ENCODE assay signal across 8 cellular contexts in the genomic region with DNA sequence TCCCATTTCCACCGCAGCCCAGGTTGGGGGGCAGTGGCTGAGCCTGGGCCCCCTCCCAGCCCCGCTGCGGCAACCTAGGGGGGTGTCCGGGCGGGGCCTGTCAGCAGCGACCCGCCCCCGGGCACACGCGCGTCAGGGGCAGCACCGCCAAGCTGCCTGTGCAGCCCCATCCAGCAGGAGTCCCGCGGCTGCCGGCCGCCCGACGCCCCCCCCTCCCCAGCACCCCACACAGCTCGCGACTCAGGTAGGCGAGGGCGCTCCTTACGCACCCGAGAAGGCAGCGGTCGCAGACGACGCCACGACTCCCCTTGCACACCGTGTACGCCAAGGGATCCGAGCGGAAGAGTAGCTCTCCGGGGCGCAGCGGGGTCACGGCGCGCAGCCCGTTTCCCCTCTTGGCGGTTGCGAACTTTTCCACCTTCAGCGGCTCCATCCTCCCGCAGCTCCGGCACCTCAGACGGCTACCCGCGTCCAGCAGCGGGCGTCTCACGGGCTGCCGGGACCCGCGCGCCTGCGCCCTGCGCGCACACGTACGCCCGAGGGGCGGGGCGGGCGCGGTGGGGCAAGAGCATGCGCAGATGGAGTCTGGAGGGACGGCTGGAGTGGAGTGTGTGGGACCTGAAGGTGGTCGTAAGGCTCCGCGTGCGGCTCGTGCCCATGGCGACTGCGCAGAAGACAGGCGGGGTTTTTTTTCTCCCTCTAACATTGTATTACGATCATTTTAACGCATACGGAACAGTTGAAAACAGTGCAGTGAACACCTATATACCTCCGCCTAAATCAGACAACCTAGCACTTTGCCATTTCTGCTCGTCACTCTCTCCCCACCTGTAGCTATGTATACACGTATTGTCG. TPM values are rescaled to one million over a fixed set of nuclear protein-coding genes. Genes with fewer than 3 reads are reported as not detected.
DNase-seq lines count a peak whose midpoint lies in the region; ATAC-seq and TF ChIP-seq lines count a peak whose summit lies in the region.

A gene (minus strand): TSS at position 495 of the 855 bp plus-strand sequence.

- peak; percentile 21 for TF ChIP-seq CTCF in AG09319 (IDR thresholded peaks at IDR 0.05; ENCODE audit: low read depth, low read length)

- ATAC-seq in GM18909 (IDR thresholded peaks at IDR 0.05; ENCODE audit: poor library complexity, unreplicated experiment): peak; percentile 89
- peak; percentile 89 for ATAC-seq in HG03159 (IDR thresholded peaks at IDR 0.05; ENCODE audit: unreplicated experiment)
- peak; percentile 88 to 91 for ATAC-seq in activated CD4-positive, CD25-positive, alpha-beta regulatory T cell treated with anti-CD3 and anti-CD28 coated beads, Interleukin-2, amount 50 U/mL, for 24 hours
- ATAC-seq in left colon: peak; percentile 98

- intact Hi-C loops in left colon (cut with DNase I, micrococcal nuclease): no loop called here

- DNase-seq in AG09319 (ENCODE audit: extremely low read depth, low read depth): peak; percentile 37
- DNase-seq in NCI-H2227 treated with DMSO at 0.1 percent for 48 hours (lab: John Stamatoyannopoulos, UW): peak; percentile 83
- peak; percentile 92 for DNase-seq in cerebellum (ENCODE audit: low spot score)
- peak; percentile 72 to 85 for DNase-seq in left colon
- DNase-seq in stimulated activated CD4-positive, alpha-beta T cell treated with anti-CD3 and anti-CD28 coated beads, Interleukin-1b, Interleukin-23, amount 100 ng/mL, for 48 hours: peak; percentile 72

RNA-seq across cellular contexts. Expression of the gene that starts here (rescaled TPM):
- total RNA-seq in cerebellum: 48.9 TPM
- 10 to 100 TPM; 15.8 to 21.8 TPM for total RNA-seq in left colon

Comparison
In these comparisons a context has a peak if more than half of its experiments do, and no peak if none do; other contexts are left out.
1. Peak in every context shown above with its lines: DNase-seq and ATAC-seq.
2. DNase-seq: peak in every context shown above with its lines; median percentile 92 in cerebellum; 83 in NCI-H2227 treated with DMSO at 0.1 percent for 48 hours; 78 in left colon; 72 in stimulated activated CD4-positive, alpha-beta T cell treated with anti-CD3 and anti-CD28 coated beads, Interleukin-1b, Interleukin-23, amount 100 ng/mL, for 48 hours; 37 in AG09319.